1 cellular context compared by ENCODE assay signal in the genomic region with DNA sequence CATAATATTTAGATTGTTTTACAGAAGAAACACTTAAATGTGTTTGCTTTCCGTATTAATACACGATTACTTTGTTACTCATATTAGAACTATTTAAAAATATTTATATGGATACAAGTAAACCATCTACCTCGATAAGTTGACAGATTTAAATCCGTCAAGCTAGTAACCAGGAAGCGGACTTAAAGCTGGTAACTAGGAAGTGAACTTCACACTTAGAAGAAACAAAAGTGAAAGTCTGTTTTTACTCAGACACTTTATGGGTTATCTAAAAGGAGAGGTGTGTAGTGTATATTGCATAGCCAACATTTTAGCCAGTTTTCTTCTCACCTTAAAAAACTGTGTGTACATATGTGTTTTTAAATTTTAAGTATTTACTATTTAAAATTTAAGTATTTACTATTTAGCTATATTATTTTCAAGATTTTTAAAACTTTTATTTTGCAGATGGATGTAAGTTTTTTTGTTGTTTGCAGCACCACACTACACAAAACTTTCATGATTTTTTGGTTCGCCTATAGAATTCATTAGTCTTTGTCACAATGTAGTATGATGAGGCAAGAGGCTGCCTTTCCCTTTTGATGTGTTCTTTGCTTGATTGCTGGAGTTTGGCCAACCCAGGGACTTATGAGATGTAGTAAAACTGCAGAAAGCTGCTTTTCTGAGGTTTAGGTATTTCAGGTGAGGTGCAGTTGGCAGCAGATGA.
TF ChIP-seq lines count a peak whose summit lies in the region.

No MANE protein-coding gene starts in this region.

TF ChIP-seq in K562, 482 proteins besides CTCF, POLR2A, EP300 and RAD21 (continued from another document):
- TF ChIP-seq, protein P1, sequence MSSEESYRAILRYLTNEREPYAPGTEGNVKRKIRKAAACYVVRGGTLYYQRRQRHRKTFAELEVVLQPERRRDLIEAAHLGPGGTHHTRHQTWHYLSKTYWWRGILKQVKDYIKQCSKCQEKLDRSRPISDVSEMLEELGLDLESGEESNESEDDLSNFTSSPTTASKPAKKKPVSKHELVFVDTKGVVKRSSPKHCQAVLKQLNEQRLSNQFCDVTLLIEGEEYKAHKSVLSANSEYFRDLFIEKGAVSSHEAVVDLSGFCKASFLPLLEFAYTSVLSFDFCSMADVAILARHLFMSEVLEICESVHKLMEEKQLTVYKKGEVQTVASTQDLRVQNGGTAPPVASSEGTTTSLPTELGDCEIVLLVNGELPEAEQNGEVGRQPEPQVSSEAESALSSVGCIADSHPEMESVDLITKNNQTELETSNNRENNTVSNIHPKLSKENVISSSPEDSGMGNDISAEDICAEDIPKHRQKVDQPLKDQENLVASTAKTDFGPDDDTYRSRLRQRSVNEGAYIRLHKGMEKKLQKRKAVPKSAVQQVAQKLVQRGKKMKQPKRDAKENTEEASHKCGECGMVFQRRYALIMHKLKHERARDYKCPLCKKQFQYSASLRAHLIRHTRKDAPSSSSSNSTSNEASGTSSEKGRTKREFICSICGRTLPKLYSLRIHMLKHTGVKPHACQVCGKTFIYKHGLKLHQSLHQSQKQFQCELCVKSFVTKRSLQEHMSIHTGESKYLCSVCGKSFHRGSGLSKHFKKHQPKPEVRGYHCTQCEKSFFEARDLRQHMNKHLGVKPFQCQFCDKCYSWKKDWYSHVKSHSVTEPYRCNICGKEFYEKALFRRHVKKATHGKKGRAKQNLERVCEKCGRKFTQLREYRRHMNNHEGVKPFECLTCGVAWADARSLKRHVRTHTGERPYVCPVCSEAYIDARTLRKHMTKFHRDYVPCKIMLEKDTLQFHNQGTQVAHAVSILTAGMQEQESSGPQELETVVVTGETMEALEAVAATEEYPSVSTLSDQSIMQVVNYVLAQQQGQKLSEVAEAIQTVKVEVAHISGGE (CRISPR knock-in tag; IDR thresholded peaks at IDR 0.05), result 0 out of 6 replicates have a peak, but pooled peaks of 1 of the 3 experiments have one; percentile 19
- TF ChIP-seq, protein P2, sequence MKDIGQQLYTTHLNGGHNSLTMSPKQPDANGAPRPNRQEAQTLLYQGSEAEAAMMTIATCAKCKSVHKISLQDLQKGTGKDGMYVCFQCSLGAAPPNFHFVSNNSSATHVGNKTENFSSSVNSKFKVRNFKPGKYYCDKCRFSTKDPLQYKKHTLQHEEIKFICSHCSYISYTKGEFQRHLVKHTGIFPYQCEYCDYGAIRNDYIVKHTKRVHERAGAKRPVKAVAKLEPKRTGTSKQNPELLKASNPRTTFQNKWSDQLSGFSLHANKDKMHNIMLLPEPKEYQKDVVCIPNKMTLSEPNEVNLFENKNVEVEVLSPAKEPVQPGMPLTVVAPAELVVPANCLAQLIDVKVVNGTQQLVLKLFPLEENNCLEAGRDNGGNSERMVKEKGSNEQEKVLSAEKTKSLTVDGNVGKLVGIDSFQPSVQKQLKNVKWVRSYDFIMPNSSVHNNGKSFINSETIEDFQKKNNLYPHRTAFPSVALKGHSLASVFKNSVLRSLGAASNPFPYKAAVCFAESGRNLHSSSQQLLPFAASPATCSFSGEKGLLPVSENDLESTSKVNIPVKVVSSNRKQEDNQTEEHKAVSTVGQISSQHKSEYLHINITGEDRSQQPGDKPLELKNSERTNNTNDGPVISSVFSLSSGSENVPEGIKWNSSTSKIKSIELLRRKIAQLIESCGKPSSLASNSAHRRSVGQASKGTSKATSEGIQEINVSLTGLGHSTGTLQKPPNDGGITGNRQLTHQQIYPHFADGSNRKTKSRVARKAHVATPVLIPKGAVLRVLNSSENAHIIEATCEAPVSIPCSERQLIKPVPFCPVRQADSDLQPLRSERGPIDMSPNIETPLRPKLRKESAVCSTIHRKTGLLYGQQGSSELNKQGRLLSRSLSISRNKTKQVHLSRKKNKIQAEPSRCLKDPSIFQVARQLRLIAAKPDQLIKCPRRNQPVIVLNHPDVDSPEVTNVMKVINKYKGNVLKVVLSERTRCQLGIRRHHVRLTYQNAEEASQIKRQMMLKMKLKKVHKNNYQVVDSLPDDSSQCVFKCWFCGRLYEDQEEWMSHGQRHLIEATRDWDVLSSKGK (CRISPR knock-in tag; IDR thresholded peaks at IDR 0.05), result no peak
- TF ChIP-seq ZSCAN29 (IDR thresholded peaks at IDR 0.05), result no peak
